In the genomic region with DNA sequence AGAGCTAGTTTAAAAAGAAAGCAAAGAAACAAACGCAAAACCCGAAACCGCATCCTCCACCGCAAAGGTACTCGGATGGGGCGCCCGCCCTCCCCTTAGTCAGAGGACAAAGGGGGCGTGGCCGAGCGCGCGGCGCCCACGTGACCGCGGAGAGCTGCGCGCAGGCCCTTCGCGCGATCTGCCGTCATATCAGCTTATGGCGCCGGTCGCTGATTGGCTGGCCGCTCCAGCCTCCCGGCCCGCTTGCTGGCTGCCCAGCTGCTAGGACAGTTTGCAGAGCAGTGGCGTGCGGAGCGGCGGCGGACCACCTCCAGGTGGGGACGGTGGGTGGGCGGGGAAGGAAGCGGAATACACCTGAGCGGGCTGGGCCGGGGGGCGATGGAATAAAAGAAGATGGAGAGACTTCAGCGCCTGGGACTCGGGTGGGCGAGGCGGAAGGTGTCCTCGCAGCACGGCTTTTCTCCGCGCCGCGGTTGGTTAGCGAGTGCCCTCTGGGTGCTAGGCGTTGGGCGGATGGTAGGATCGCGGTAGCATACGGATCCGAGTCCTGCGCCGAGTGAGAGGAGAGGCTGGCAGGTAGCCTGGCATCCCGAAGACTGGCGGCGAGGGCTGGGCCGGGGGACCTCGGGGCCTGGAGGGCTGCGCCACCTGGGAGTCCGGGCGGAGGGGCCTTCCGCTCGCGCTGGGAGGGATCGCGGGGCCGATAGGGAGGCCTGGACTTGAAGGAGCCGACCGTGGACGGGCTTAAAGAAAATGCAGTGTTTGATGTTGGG, we compare ENCODE assay signal across 8 cellular contexts. TPM values are rescaled to one million over a fixed set of nuclear protein-coding genes. Genes with fewer than 3 reads are reported as not detected.
DNase-seq lines count a peak whose midpoint lies in the region; ATAC-seq, FAIRE-seq and TF ChIP-seq lines count a peak whose summit lies in the region.

Gene SC5D, plus strand, starts transcription at position 269 of the 773 bp plus-strand sequence. CDS start 10,605 bp downstream, outside the sequence.

- no peaks in the 10 kb centered on the region for H3K9me3 ChIP-seq in right atrium auricular region
- H3K9me3 ChIP-seq in psoas muscle: no peaks in the 10 kb centered on the region

- WGBS in psoas muscle, 3 donors: 0 to 1% (median 0%) methylated on average over 74 to 75 of the region's 75 CpGs

- DNase-seq in NCI-H187 (lab: John Stamatoyannopoulos, UW): peak; percentile 88 to 89
- DNase-seq in T-helper 2 cell: peak; percentile 85 to 97 (median 93)
- DNase-seq in anterior cingulate cortex (lab: John Stamatoyannopoulos, UW): peak; percentile 64 to 96 (median 93)
- DNase-seq in right atrium auricular region (ENCODE audit: low spot score): peak; percentile 97
- peak; percentile 93 to 97 for DNase-seq in psoas muscle
- DNase-seq in urothelium cell line (ENCODE audit: low spot score): peak; percentile 95

- H3K36me3 ChIP-seq in right atrium auricular region: no peaks in the 10 kb centered on the region
- no peaks in the 10 kb centered on the region for H3K36me3 ChIP-seq in psoas muscle (ENCODE audit: insufficient read depth in 1 of 2, low read depth in 1 of 2)

- H3K4me1 ChIP-seq in right atrium auricular region: peaks cover 0 to 19% of the 10 kb centered on the region in 2 donors
- H3K4me1 ChIP-seq in psoas muscle: peaks cover 9% of the 10 kb centered on the region

- H3K27me3 ChIP-seq in right atrium auricular region: no peaks in the 10 kb centered on the region
- no peaks in the 10 kb centered on the region for H3K27me3 ChIP-seq in psoas muscle (ENCODE audit: insufficient read depth in 3 of 3, low read length in 2 of 3)

- intact Hi-C loops in psoas muscle (cut with DNase I): no loop called here

- FAIRE-seq in urothelium cell line (lab: Jason Lieb, UNC): no peak

- TF ChIP-seq CTCF in right atrium auricular region (IDR thresholded peaks at IDR 0.05) (no peak), psoas muscle (IDR thresholded peaks at IDR 0.05) (no peak)

- H3K4me3 ChIP-seq in right atrium auricular region (peak within 1 kb of the TSS; percentile 76 to 90), psoas muscle (peak within 1 kb of the TSS; percentile 70)

- H3K27ac ChIP-seq in right atrium auricular region: peak within 1 kb of the TSS; percentile 91 to 95
- peak within 1 kb of the TSS; percentile 67 for H3K27ac ChIP-seq in psoas muscle

- ATAC-seq in GM18498 (IDR thresholded peaks at IDR 0.05; ENCODE audit: unreplicated experiment): peak; percentile 97
- peak; percentile 90 for ATAC-seq in HG02938 (IDR thresholded peaks at IDR 0.05; ENCODE audit: unreplicated experiment)
- ATAC-seq in psoas muscle: peak; percentile 99 to 100 (median 100)

RNA-seq across cellular contexts. Expression of gene SC5D, which starts in this region (rescaled TPM):
- 10 to 100 TPM; 21.6 to 22.1 TPM for total RNA-seq in right atrium auricular region
- total RNA-seq in psoas muscle: 10 to 100 TPM in 1 of 4 donors, 1 to 10 TPM in 3; 7.1 to 12.5 (median 7.5) TPM
- 10 to 100 TPM in 1 of 3 donors, 1 to 10 TPM in 2; 4.7 to 12.4 (median 5.0) TPM for polyA plus RNA-seq in psoas muscle

Comparison
In these comparisons a context has a peak if more than half of its experiments do, and no peak if none do; other contexts are left out.
1. Peak in every context shown above with its lines: DNase-seq, ATAC-seq, H3K4me3 ChIP-seq and H3K27ac ChIP-seq.